ENCODE assay signal across 11 cellular contexts in the genomic region with DNA sequence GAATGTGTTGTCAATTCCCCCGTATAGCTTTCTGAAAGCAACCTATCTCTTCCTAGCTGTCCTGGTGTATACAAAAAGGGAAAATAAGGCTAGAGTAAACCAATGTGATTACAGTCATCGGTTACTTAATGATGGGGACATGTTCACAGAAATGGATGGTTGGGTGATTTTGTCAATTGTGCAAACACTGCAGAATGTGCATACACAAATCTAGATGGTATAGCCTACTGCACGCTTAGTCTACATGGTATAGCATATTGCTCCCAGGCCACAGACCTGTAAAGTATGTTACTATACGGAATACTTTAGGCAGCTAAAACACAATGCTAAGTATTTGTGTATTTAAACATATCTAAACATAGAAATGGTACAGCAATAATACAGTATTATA. TPM values are rescaled to one million over a fixed set of nuclear protein-coding genes. Genes with fewer than 3 reads are reported as not detected.
A peak's percentile ranks its signal among the peaks of the same experiment; 100 is the strongest.
DNase-seq lines count a peak whose midpoint lies in the region; ATAC-seq and TF ChIP-seq lines count a peak whose summit lies in the region.
"Had no signal": no experiment of that assay in that cellular context is flagged by ENCODE, and none has a peak within 500 bp of the region (broad histone marks: within the 10 kb centered on the region; RNA-seq: fewer than 3 reads in every experiment).

No MANE protein-coding gene starts in this region.

- TF ChIP-seq POLR2A in body of pancreas (IDR thresholded peaks at IDR 0.05): no peak

- 82 to 85% methylated on average over 4 of the region's 4 CpGs for WGBS in body of pancreas, 2 donors

- POLR2A ChIA-PET in CD4-positive, alpha-beta memory T cell (lab: Charles Lee; ENCODE audit: partially characterized antibody): interaction anchor here (0.6 to 8.0 kb wide), 17 partner anchors 8 to 113 kb away, joined by 3 to 130 read pairs (median 4); partner anchors contain the start of gene ARAP2
- POLR2A ChIA-PET in PC-3 (lab: Charles Lee; ENCODE audit: unreplicated experiment): no interaction called here

- H3F3A ChIP-seq in PC-3 (ENCODE audit: low read length, unreplicated experiment): no peaks in the 10 kb centered on the region

- no peaks in the 10 kb centered on the region for H3K27me3 ChIP-seq in CD4-positive, alpha-beta memory T cell (ENCODE audit: insufficient read depth, low read length)
- H3K27me3 ChIP-seq in PC-3 (ENCODE audit: low read length) (no peaks in the 10 kb centered on the region), body of pancreas (no peaks in the 10 kb centered on the region)

- H3K4me1 ChIP-seq in CD4-positive, alpha-beta memory T cell (ENCODE audit: insufficient read depth, low read length): peaks cover 36% of the 10 kb centered on the region
- H3K4me1 ChIP-seq in PC-3 (ENCODE audit: insufficient read depth, low read length): peaks cover 13% of the 10 kb centered on the region
- no peaks in the 10 kb centered on the region for H3K4me1 ChIP-seq in body of pancreas
- H3K4me1 ChIP-seq: HAP-1 had no signal

- H3K4me3 Mint-ChIP-seq in CD4-positive, alpha-beta memory T cell: peak overlapping the region in 6 of 8 donors; percentile 71 to 87 (median 75)

- intact Hi-C loops in CD4-positive, alpha-beta memory T cell (cut with micrococcal nuclease): loop anchor here (1.0 to 5.0 kb wide), 7 partner anchors 18 to 108 kb away; partner anchors contain the start of gene ARAP2
- intact Hi-C loops in PC-3 (cut with micrococcal nuclease) (no loop called here), body of pancreas (cut with DNase I) (no loop called here)

- TF ChIP-seq CTCF in PC-3 (conservative IDR thresholded peaks at IDR 0.05; ENCODE audit: low read depth, low read length) (no peak), body of pancreas (IDR thresholded peaks at IDR 0.05) (no peak)

- H3K27me3 Mint-ChIP-seq in CD4-positive, alpha-beta memory T cell: no peaks in the 10 kb centered on the region

- H3K36me3 ChIP-seq in CD4-positive, alpha-beta memory T cell (ENCODE audit: insufficient read depth, low read length): no peaks in the 10 kb centered on the region
- H3K36me3 ChIP-seq in PC-3 (ENCODE audit: low read depth, low read length): no peaks in the 10 kb centered on the region
- H3K36me3 ChIP-seq in body of pancreas (replicated peaks in 1 of 2; ENCODE audit: insufficient read depth in 1 of 2, low read depth in 2 of 2): no peaks in the 10 kb centered on the region
- H3K36me3 ChIP-seq: HAP-1 had no signal

- H3K9me3 Mint-ChIP-seq in CD4-positive, alpha-beta memory T cell: peaks cover 0 to 3% (median 0%) of the 10 kb centered on the region in 8 donors

- peaks cover 20 to 44% (median 33%) of the 10 kb centered on the region in 4 donors for H3K4me1 Mint-ChIP-seq in CD4-positive, alpha-beta memory T cell

- no peaks in the 10 kb centered on the region for H3K9me3 ChIP-seq in CD4-positive, alpha-beta memory T cell (ENCODE audit: control insufficient read depth in 1 of 2, low read length in 2 of 2)
- H3K9me3 ChIP-seq in PC-3 (ENCODE audit: low read length) (no peaks in the 10 kb centered on the region), body of pancreas (no peaks in the 10 kb centered on the region)
- H3K9me3 ChIP-seq: HAP-1 had no signal

- ATAC-seq in GM21360 (IDR thresholded peaks at IDR 0.05; ENCODE audit: unreplicated experiment): peak; percentile 19
- ATAC-seq in PC-3: no peak
- no peak for ATAC-seq in HG02852 (IDR thresholded peaks at IDR 0.05; ENCODE audit: unreplicated experiment)
- no peak for ATAC-seq in body of pancreas

- no TSS peak for BruUV-seq in PC-3 (replicated peaks; lab: Mats Ljungman, UMichigan)

- peak overlapping the region; percentile 85 to 98 (median 92) for H3K27ac Mint-ChIP-seq in CD4-positive, alpha-beta memory T cell

- peak overlapping the region; percentile 36; the same call in 1 of the 2 replicates for H3K4me2 ChIP-seq in PC-3 (ENCODE audit: low read length)

- H2AFZ ChIP-seq in PC-3 (ENCODE audit: low read length): 0 out of 2 replicates have a peak overlapping the region, but pooled peaks have one; percentile 21

- H3K9me2 ChIP-seq in PC-3 (replicated peaks; ENCODE audit: low read length): no peaks in the 10 kb centered on the region

- peak overlapping the region; percentile 74 for H3K27ac ChIP-seq in CD4-positive, alpha-beta memory T cell (ENCODE audit: low read depth, low read length)
- H3K27ac ChIP-seq in PC-3 (ENCODE audit: low read length): no peak overlapping the region
- H3K27ac ChIP-seq in epithelial cell of prostate: peak overlapping the region; percentile 41
- H3K27ac ChIP-seq in body of pancreas: no peak overlapping the region

- no peaks in the 10 kb centered on the region for H3K79me2 ChIP-seq in PC-3 (ENCODE audit: low read length)

- DNase-seq in CD4-positive, alpha-beta memory T cell: no peak
- DNase-seq in PC-3: no peak
- no peak for DNase-seq in epithelial cell of prostate (ENCODE audit: low read depth, low spot score)
- DNase-seq in GM19240 (ENCODE audit: insufficient read length, low spot score): no peak
- DNase-seq in body of pancreas: no peak
- DNase-seq in NK-92 (lab: John Stamatoyannopoulos, UW; ENCODE audit: unreplicated experiment): no peak
- DNase-seq: activated CD8-positive, alpha-beta memory T cell treated with anti-CD3 and anti-CD28 coated beads for 24 hours had no signal

- H4K20me1 ChIP-seq in PC-3 (ENCODE audit: low read length): no peaks in the 10 kb centered on the region

- H3K4me3 ChIP-seq in CD4-positive, alpha-beta memory T cell (ENCODE audit: low read length in 2 of 2): no peak overlapping the region
- H3K4me3 ChIP-seq in PC-3 (ENCODE audit: low read length): no peak overlapping the region
- H3K4me3 ChIP-seq in body of pancreas: no peak overlapping the region
- H3K4me3 ChIP-seq: HAP-1 had no signal

- CTCF ChIA-PET in CD4-positive, alpha-beta memory T cell (lab: Charles Lee; ENCODE audit: partially characterized antibody): interaction anchor here (1.0 to 3.9 kb wide), 6 partner anchors 27 to 113 kb away, joined by 3 to 30 read pairs (median 4); partner anchors contain the start of gene ARAP2
- CTCF ChIA-PET in PC-3 (lab: Charles Lee): no interaction called here

- H3K36me3 Mint-ChIP-seq in CD4-positive, alpha-beta memory T cell: peaks cover 0 to 3% of the 10 kb centered on the region in 2 donors

- H3K9ac ChIP-seq in PC-3 (ENCODE audit: low read length): no peak overlapping the region

RNA-seq across cellular contexts. Expression of gene DTHD1, which starts 5.1 kb away (rescaled TPM):
- 1 to 10 TPM; 1.2 to 1.4 TPM for total RNA-seq in CD4-positive, alpha-beta memory T cell
- polyA plus RNA-seq in CD4-positive, alpha-beta memory T cell: under 1 TPM in 1 of 2 donors, not detected in 1; 0.16 TPM
- total RNA-seq in PC-3 (2014; rRNA removed) (not detected in 2 replicates), body of pancreas (under 1 TPM in 1 of 2 donors, not detected in 1; under 0.01 TPM)
- total RNA-seq: osteocyte had no signal

RNA-seq across cellular contexts. Expression of gene ARAP2, which starts 42.2 kb away (rescaled TPM):
- total RNA-seq in CD4-positive, alpha-beta memory T cell: 10 to 100 TPM; 89.6 to 97.4 TPM
- 10 to 100 TPM; 19.7 to 29.1 TPM for polyA plus RNA-seq in CD4-positive, alpha-beta memory T cell
- total RNA-seq in PC-3 (2014; rRNA removed) (12.5 and 13.2 TPM in 2 replicates), body of pancreas (10 to 100 TPM; 12.5 to 14.3 TPM)

Comparison
In these comparisons a context has a peak if more than half of its experiments do, and no peak if none do; other contexts are left out.
1. H3K27ac ChIP-seq: peak in CD4-positive, alpha-beta memory T cell (single experiment) and epithelial cell of prostate (single experiment); none in PC-3 (single experiment) and body of pancreas (0 of 4).